25 cellular contexts compared by ENCODE assay signal in genomic region chr11:115498354-115498753, GRCh38. TPM values are rescaled to one million over a fixed set of nuclear protein-coding genes. Genes with fewer than 3 reads are reported as not detected.
DNase-seq lines count a peak whose midpoint lies in the region; ATAC-seq and TF ChIP-seq lines count a peak whose summit lies in the region.
"Had no signal": no experiment of that assay in that cellular context is flagged by ENCODE, and none has a peak within 500 bp of the region (broad histone marks: within the 10 kb centered on the region; RNA-seq: fewer than 3 reads in every experiment).

No MANE protein-coding gene starts in this region.

- H3K27me3 Mint-ChIP-seq in glutamatergic neuron (ENCODE audit: unreplicated experiment): no peaks in the 10 kb centered on the region
- peaks cover 17% of the 10 kb centered on the region for H3K27me3 Mint-ChIP-seq in activated CD4-positive, alpha-beta memory T cell treated with anti-CD3 and anti-CD28 coated beads for 36 hours
- peaks cover 23% of the 10 kb centered on the region for H3K27me3 Mint-ChIP-seq in activated CD8-positive, alpha-beta memory T cell treated with anti-CD3 and anti-CD28 coated beads, Interleukin-2, amount 10 ng/mL, durations not matched to agents 7 days and 5 days

- CTCF ChIA-PET in activated CD4-positive, alpha-beta memory T cell treated with anti-CD3 and anti-CD28 coated beads for 36 hours (lab: Charles Lee): interaction anchor here (0.7 kb wide), 2 partner anchors 10 to 755 kb away, joined by 3 read pairs; no protein-coding TSS in a partner anchor
- CTCF ChIA-PET in activated CD8-positive, alpha-beta memory T cell treated with anti-CD3 and anti-CD28 coated beads, Interleukin-2, amount 10 ng/mL, durations not matched to agents 7 days and 5 days (lab: Charles Lee): no interaction called here

- intact Hi-C loops in activated CD4-positive, alpha-beta memory T cell treated with anti-CD3 and anti-CD28 coated beads for 36 hours (cut with micrococcal nuclease): no loop called here

- TF ChIP-seq CTCF in glutamatergic neuron (IDR thresholded peaks at IDR 0.05; ENCODE audit: partially characterized antibody, unreplicated experiment): no peak

- H3K4me1 Mint-ChIP-seq in glutamatergic neuron (ENCODE audit: low read depth, unreplicated experiment): peaks cover 34% of the 10 kb centered on the region
- peaks cover 2% of the 10 kb centered on the region for H3K4me1 Mint-ChIP-seq in activated CD4-positive, alpha-beta memory T cell treated with anti-CD3 and anti-CD28 coated beads for 36 hours (ENCODE audit: low read depth)
- no peaks in the 10 kb centered on the region for H3K4me1 Mint-ChIP-seq in activated CD8-positive, alpha-beta memory T cell treated with anti-CD3 and anti-CD28 coated beads, Interleukin-2, amount 10 ng/mL, durations not matched to agents 7 days and 5 days
- H3K4me1 Mint-ChIP-seq: activated naive CD8-positive, alpha-beta T cell treated with anti-CD3 and anti-CD28 coated beads, Interleukin-2, amount 50 U/mL, for 24 hours; naive thymus-derived CD4-positive, alpha-beta T cell had no signal

- POLR2A ChIA-PET in activated CD4-positive, alpha-beta memory T cell treated with anti-CD3 and anti-CD28 coated beads for 36 hours (lab: Charles Lee): no interaction called here

- no peak for ATAC-seq in activated CD8-positive, alpha-beta memory T cell treated with anti-CD3 and anti-CD28 coated beads, Interleukin-2, amount 10 ng/mL, durations not matched to agents 7 days and 5 days
- ATAC-seq: activated naive CD8-positive, alpha-beta T cell treated with anti-CD3 and anti-CD28 coated beads, Interleukin-2, amount 50 U/mL, for 24 hours; CD8-positive, alpha-beta T cell; naive thymus-derived CD4-positive, alpha-beta T cell; T-cell had no signal

- H3K4me1 ChIP-seq in effector memory CD4-positive, alpha-beta T cell (ENCODE audit: control insufficient read depth, insufficient read depth, low read length, poor library complexity, severe bottlenecking): peaks cover 10% of the 10 kb centered on the region

- H3K9me3 Mint-ChIP-seq in glutamatergic neuron (ENCODE audit: unreplicated experiment): peaks cover 5% of the 10 kb centered on the region
- H3K9me3 Mint-ChIP-seq in activated CD4-positive, alpha-beta memory T cell treated with anti-CD3 and anti-CD28 coated beads for 36 hours: no peaks in the 10 kb centered on the region
- H3K9me3 Mint-ChIP-seq in activated CD8-positive, alpha-beta memory T cell treated with anti-CD3 and anti-CD28 coated beads, Interleukin-2, amount 10 ng/mL, durations not matched to agents 7 days and 5 days (ENCODE audit: low read depth): no peaks in the 10 kb centered on the region
- H3K9me3 Mint-ChIP-seq: activated naive CD8-positive, alpha-beta T cell treated with anti-CD3 and anti-CD28 coated beads, Interleukin-2, amount 50 U/mL, for 24 hours; activated T-helper 1 cell treated with anti-CD3 and anti-CD28 coated beads, Interleukin-12 subunit alpha, Interleukin-12 subunit beta, Interleukin-2, Interleukin-4 antibody, amounts not matched to agents 30 ng/mL and 10 ng/mL and 1 ng/mL, durations not matched to agents 14 hours and 24 hours and 36 hours; CD8-positive, alpha-beta T cell; T-cell had no signal

- no peak overlapping the region for H3K27ac ChIP-seq in effector memory CD4-positive, alpha-beta T cell (ENCODE audit: insufficient read depth, low read length, poor library complexity, severe bottlenecking)
- H3K27ac ChIP-seq: cardiac muscle cell, esophagus muscularis mucosa, HL-60 had no signal

- H3K4me3 ChIP-seq in effector memory CD4-positive, alpha-beta T cell (ENCODE audit: insufficient read depth, low read depth, low read length, poor library complexity, severe bottlenecking): no peak overlapping the region
- H3K4me3 ChIP-seq: cardiac muscle cell, esophagus muscularis mucosa had no signal

- H3K9me3 ChIP-seq in effector memory CD4-positive, alpha-beta T cell (ENCODE audit: control insufficient read depth, low read length): no peaks in the 10 kb centered on the region
- H3K9me3 ChIP-seq: esophagus muscularis mucosa had no signal

- DNase-seq in DMS53 (lab: John Stamatoyannopoulos, UW) (peak; percentile 93), NCI-H1105 (lab: John Stamatoyannopoulos, UW) (peak; percentile 64), NCI-H510A treated with DMSO at 0.1 percent for 48 hours (lab: John Stamatoyannopoulos, UW) (peak; percentile 89), glutamatergic neuron (no peak), NCI-H82 treated with DMSO at 0.1 percent for 48 hours (lab: John Stamatoyannopoulos, UW; ENCODE audit: unreplicated experiment) (no peak)
- DNase-seq in activated CD4-positive, alpha-beta memory T cell treated with anti-CD3 and anti-CD28 coated beads for 36 hours: no peak
- DNase-seq in effector memory CD4-positive, alpha-beta T cell: no peak
- no peak for DNase-seq in activated CD8-positive, alpha-beta memory T cell treated with anti-CD3 and anti-CD28 coated beads, Interleukin-2, amount 10 ng/mL, durations not matched to agents 7 days and 5 days
- DNase-seq: activated CD8-positive, alpha-beta memory T cell treated with anti-CD3 and anti-CD28 coated beads for 24 hours; activated naive CD8-positive, alpha-beta T cell treated with anti-CD3 and anti-CD28 coated beads, Interleukin-2, amount 50 U/mL, for 24 hours; CD8-positive, alpha-beta T cell; dorsolateral prefrontal cortex; mammary epithelial cell; naive thymus-derived CD4-positive, alpha-beta T cell; NCI-H1048; posterior cingulate gyrus; RPMI8226; stimulated activated CD4-positive, alpha-beta T cell treated with anti-CD3 and anti-CD28 coated beads, Interleukin-4, amount 100 ng/mL, for 24 hours; stimulated activated CD8-positive, alpha-beta memory T cell treated with anti-CD3 and anti-CD28 coated beads, Interleukin-4, amount 100 ng/mL, for 48 hours; substantia nigra; T-cell had no signal

- no peaks in the 10 kb centered on the region for H3K36me3 Mint-ChIP-seq in glutamatergic neuron (ENCODE audit: unreplicated experiment)
- no peaks in the 10 kb centered on the region for H3K36me3 Mint-ChIP-seq in activated CD4-positive, alpha-beta memory T cell treated with anti-CD3 and anti-CD28 coated beads for 36 hours
- H3K36me3 Mint-ChIP-seq in activated CD8-positive, alpha-beta memory T cell treated with anti-CD3 and anti-CD28 coated beads, Interleukin-2, amount 10 ng/mL, durations not matched to agents 7 days and 5 days: no peaks in the 10 kb centered on the region
- H3K36me3 Mint-ChIP-seq: CD8-positive, alpha-beta T cell; T-cell had no signal

- peaks cover 19% of the 10 kb centered on the region for H3K27me3 ChIP-seq in effector memory CD4-positive, alpha-beta T cell (replicated peaks; ENCODE audit: control insufficient read depth, insufficient read depth, low read length, poor library complexity, severe bottlenecking)
- H3K27me3 ChIP-seq: cardiac muscle cell, dorsolateral prefrontal cortex had no signal

- peak overlapping the region; percentile 56 for H3K27ac Mint-ChIP-seq in glutamatergic neuron (ENCODE audit: unreplicated experiment)
- no peak overlapping the region for H3K27ac Mint-ChIP-seq in activated CD4-positive, alpha-beta memory T cell treated with anti-CD3 and anti-CD28 coated beads for 36 hours
- no peak overlapping the region for H3K27ac Mint-ChIP-seq in activated CD8-positive, alpha-beta memory T cell treated with anti-CD3 and anti-CD28 coated beads, Interleukin-2, amount 10 ng/mL, durations not matched to agents 7 days and 5 days
- H3K27ac Mint-ChIP-seq: activated naive CD8-positive, alpha-beta T cell treated with anti-CD3 and anti-CD28 coated beads, Interleukin-2, amount 50 U/mL, for 24 hours; activated T-helper 1 cell treated with anti-CD3 and anti-CD28 coated beads, Interleukin-12 subunit alpha, Interleukin-12 subunit beta, Interleukin-2, Interleukin-4 antibody, amounts not matched to agents 30 ng/mL and 10 ng/mL and 1 ng/mL, durations not matched to agents 14 hours and 24 hours and 36 hours; CD8-positive, alpha-beta T cell; naive thymus-derived CD4-positive, alpha-beta T cell; T-cell had no signal

- H3K4me3 Mint-ChIP-seq in glutamatergic neuron (ENCODE audit: unreplicated experiment): peak overlapping the region; percentile 89
- no peak overlapping the region for H3K4me3 Mint-ChIP-seq in activated CD4-positive, alpha-beta memory T cell treated with anti-CD3 and anti-CD28 coated beads for 36 hours
- H3K4me3 Mint-ChIP-seq in activated CD8-positive, alpha-beta memory T cell treated with anti-CD3 and anti-CD28 coated beads, Interleukin-2, amount 10 ng/mL, durations not matched to agents 7 days and 5 days: no peak overlapping the region
- H3K4me3 Mint-ChIP-seq: activated naive CD8-positive, alpha-beta T cell treated with anti-CD3 and anti-CD28 coated beads, Interleukin-2, amount 50 U/mL, for 24 hours; activated T-helper 1 cell treated with anti-CD3 and anti-CD28 coated beads, Interleukin-12 subunit alpha, Interleukin-12 subunit beta, Interleukin-2, Interleukin-4 antibody, amounts not matched to agents 30 ng/mL and 10 ng/mL and 1 ng/mL, durations not matched to agents 14 hours and 24 hours and 36 hours; CD8-positive, alpha-beta T cell; naive thymus-derived CD4-positive, alpha-beta T cell; T-cell had no signal

- no peaks in the 10 kb centered on the region for H3K36me3 ChIP-seq in effector memory CD4-positive, alpha-beta T cell (ENCODE audit: control insufficient read depth, insufficient read depth, low read length)
- H3K36me3 ChIP-seq: cardiac muscle cell, esophagus muscularis mucosa had no signal

RNA-seq across cellular contexts. Expression of gene CADM1, which starts 5.9 kb away (rescaled TPM):
- total RNA-seq in glutamatergic neuron (ENCODE audit: unreplicated experiment): 1,339 TPM
- total RNA-seq in activated CD4-positive, alpha-beta memory T cell treated with anti-CD3 and anti-CD28 coated beads for 36 hours: 1 to 10 TPM in 1 of 2 experiments, under 1 TPM in 1; 0.95 to 1.5 TPM
- 1 to 10 TPM in 1 of 2 experiments, under 1 TPM in 1; 0.76 to 1.2 TPM for total RNA-seq in activated CD8-positive, alpha-beta memory T cell treated with anti-CD3 and anti-CD28 coated beads, Interleukin-2, amount 10 ng/mL, durations not matched to agents 7 days and 5 days
- total RNA-seq: activated T-helper 1 cell treated with anti-CD3 and anti-CD28 coated beads, Interleukin-12 subunit alpha, Interleukin-12 subunit beta, Interleukin-2, Interleukin-4 antibody, amounts not matched to agents 30 ng/mL and 10 ng/mL and 1 ng/mL, durations not matched to agents 14 hours and 24 hours and 36 hours had no signal

Comparison
In these comparisons a context has a peak if more than half of its experiments do, and no peak if none do; other contexts are left out.
1. DNase-seq: peak in DMS53 (single experiment), NCI-H1105 (single experiment) and NCI-H510A treated with DMSO at 0.1 percent for 48 hours (single experiment); none in glutamatergic neuron (single experiment), activated CD4-positive, alpha-beta memory T cell treated with anti-CD3 and anti-CD28 coated beads for 36 hours (single experiment), NCI-H82 treated with DMSO at 0.1 percent for 48 hours (single experiment), effector memory CD4-positive, alpha-beta T cell (0 of 3) and activated CD8-positive, alpha-beta memory T cell treated with anti-CD3 and anti-CD28 coated beads, Interleukin-2, amount 10 ng/mL, durations not matched to agents 7 days and 5 days (single experiment).
2. RNA of gene CADM1, which starts 5.9 kb away (total RNA-seq): 1,339 TPM in glutamatergic neuron (single experiment); 0.95 to 1.5 TPM in activated CD4-positive, alpha-beta memory T cell treated with anti-CD3 and anti-CD28 coated beads for 36 hours and 0.76 to 1.2 TPM in activated CD8-positive, alpha-beta memory T cell treated with anti-CD3 and anti-CD28 coated beads, Interleukin-2, amount 10 ng/mL, durations not matched to agents 7 days and 5 days; every median in the first group is over 100 times any median in the second.